1 cellular context compared by ENCODE assay signal in genomic region chr5:122126711-122127385, GRCh38.
TF ChIP-seq lines count a peak whose summit lies in the region.

No MANE protein-coding gene starts in this region.

TF ChIP-seq in GM23338, 12 proteins besides CTCF, POLR2A, EP300 and RAD21 (continued from another document):
- TF ChIP-seq, protein P1, sequence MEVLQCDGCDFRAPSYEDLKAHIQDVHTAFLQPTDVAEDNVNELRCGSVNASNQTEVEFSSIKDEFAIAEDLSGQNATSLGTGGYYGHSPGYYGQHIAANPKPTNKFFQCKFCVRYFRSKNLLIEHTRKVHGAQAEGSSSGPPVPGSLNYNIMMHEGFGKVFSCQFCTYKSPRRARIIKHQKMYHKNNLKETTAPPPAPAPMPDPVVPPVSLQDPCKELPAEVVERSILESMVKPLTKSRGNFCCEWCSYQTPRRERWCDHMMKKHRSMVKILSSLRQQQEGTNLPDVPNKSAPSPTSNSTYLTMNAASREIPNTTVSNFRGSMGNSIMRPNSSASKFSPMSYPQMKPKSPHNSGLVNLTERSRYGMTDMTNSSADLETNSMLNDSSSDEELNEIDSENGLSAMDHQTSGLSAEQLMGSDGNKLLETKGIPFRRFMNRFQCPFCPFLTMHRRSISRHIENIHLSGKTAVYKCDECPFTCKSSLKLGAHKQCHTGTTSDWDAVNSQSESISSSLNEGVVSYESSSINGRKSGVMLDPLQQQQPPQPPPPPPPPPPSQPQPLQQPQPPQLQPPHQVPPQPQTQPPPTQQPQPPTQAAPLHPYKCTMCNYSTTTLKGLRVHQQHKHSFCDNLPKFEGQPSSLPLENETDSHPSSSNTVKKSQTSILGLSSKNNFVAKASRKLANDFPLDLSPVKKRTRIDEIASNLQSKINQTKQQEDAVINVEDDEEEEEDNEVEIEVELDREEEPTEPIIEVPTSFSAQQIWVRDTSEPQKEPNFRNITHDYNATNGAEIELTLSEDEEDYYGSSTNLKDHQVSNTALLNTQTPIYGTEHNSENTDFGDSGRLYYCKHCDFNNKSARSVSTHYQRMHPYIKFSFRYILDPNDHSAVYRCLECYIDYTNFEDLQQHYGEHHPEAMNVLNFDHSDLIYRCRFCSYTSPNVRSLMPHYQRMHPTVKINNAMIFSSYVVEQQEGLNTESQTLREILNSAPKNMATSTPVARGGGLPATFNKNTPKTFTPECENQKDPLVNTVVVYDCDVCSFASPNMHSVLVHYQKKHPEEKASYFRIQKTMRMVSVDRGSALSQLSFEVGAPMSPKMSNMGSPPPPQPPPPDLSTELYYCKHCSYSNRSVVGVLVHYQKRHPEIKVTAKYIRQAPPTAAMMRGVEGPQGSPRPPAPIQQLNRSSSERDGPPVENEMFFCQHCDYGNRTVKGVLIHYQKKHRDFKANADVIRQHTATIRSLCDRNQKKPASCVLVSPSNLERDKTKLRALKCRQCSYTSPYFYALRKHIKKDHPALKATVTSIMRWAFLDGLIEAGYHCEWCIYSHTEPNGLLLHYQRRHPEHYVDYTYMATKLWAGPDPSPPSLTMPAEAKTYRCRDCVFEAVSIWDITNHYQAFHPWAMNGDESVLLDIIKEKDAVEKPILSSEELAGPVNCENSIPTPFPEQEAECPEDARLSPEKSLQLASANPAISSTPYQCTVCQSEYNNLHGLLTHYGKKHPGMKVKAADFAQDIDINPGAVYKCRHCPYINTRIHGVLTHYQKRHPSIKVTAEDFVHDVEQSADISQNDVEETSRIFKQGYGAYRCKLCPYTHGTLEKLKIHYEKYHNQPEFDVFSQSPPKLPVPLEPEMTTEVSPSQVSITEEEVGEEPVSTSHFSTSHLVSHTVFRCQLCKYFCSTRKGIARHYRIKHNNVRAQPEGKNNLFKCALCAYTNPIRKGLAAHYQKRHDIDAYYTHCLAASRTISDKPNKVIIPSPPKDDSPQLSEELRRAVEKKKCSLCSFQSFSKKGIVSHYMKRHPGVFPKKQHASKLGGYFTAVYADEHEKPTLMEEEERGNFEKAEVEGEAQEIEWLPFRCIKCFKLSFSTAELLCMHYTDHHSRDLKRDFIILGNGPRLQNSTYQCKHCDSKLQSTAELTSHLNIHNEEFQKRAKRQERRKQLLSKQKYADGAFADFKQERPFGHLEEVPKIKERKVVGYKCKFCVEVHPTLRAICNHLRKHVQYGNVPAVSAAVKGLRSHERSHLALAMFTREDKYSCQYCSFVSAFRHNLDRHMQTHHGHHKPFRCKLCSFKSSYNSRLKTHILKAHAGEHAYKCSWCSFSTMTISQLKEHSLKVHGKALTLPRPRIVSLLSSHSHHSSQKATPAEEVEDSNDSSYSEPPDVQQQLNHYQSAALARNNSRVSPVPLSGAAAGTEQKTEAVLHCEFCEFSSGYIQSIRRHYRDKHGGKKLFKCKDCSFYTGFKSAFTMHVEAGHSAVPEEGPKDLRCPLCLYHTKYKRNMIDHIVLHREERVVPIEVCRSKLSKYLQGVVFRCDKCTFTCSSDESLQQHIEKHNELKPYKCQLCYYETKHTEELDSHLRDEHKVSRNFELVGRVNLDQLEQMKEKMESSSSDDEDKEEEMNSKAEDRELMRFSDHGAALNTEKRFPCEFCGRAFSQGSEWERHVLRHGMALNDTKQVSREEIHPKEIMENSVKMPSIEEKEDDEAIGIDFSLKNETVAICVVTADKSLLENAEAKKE (CRISPR knock-in tag; IDR thresholded peaks at IDR 0.05), result no peak
- TF ChIP-seq EZH2 (IDR thresholded peaks at IDR 0.05; ENCODE audit: low read depth, unreplicated experiment), result no peak
- TF ChIP-seq, protein P2, sequence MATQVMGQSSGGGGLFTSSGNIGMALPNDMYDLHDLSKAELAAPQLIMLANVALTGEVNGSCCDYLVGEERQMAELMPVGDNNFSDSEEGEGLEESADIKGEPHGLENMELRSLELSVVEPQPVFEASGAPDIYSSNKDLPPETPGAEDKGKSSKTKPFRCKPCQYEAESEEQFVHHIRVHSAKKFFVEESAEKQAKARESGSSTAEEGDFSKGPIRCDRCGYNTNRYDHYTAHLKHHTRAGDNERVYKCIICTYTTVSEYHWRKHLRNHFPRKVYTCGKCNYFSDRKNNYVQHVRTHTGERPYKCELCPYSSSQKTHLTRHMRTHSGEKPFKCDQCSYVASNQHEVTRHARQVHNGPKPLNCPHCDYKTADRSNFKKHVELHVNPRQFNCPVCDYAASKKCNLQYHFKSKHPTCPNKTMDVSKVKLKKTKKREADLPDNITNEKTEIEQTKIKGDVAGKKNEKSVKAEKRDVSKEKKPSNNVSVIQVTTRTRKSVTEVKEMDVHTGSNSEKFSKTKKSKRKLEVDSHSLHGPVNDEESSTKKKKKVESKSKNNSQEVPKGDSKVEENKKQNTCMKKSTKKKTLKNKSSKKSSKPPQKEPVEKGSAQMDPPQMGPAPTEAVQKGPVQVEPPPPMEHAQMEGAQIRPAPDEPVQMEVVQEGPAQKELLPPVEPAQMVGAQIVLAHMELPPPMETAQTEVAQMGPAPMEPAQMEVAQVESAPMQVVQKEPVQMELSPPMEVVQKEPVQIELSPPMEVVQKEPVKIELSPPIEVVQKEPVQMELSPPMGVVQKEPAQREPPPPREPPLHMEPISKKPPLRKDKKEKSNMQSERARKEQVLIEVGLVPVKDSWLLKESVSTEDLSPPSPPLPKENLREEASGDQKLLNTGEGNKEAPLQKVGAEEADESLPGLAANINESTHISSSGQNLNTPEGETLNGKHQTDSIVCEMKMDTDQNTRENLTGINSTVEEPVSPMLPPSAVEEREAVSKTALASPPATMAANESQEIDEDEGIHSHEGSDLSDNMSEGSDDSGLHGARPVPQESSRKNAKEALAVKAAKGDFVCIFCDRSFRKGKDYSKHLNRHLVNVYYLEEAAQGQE (IDR thresholded peaks at IDR 0.05; ENCODE audit: unreplicated experiment), result no peak
- TF ChIP-seq JUNB (IDR thresholded peaks at IDR 0.05; ENCODE audit: unreplicated experiment), result no peak
- TF ChIP-seq STAT1 (IDR thresholded peaks at IDR 0.05; ENCODE audit: unreplicated experiment), result no peak
- no peak for TF ChIP-seq CREB1 (CRISPR knock-in tag; IDR thresholded peaks at IDR 0.05; ENCODE audit: low read depth)
- no peak for TF ChIP-seq EZH2phosphoT487 (IDR thresholded peaks at IDR 0.05; ENCODE audit: unreplicated experiment)
TF ChIP-seq in GM23338: peak in this region for 0.
